Comparison of ENCODE assay signal across 1 cellular context in the genomic region with DNA sequence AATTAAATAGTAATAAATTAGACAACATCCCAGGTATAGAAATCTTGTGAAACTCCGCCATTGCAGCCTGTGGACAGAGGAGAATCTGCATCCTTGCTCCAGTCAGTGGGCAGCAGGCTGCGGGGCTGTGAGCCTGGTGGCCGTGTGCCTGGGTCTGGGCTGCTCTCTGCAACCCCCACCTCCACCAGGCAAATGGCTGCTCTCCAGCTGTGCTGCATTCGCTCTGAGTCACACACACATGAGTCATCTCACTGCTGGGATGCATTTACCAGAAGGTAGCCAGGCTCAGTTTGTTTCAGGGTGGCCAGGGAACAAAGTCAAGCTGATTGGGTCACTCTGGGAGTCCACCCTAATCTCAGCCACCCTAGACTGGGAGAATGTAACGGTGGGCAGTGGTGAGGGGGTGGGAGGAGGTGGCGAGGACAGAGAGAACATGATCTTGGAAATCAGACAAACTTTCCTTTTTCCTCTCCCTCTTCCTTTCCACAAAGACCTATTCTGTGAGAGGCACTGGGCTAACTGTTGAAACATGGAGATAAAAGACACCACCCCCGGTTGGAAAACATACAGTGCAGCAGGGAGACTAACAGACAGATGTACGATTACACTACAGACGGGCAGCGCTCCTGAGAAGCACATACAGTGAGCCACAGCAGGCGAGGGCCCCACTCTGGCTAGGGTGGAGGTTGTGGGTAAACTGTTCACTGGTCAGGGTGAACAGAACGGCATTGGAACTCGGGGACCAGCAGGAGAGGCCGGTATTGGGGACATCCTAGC.
TF ChIP-seq lines count a peak whose summit lies in the region.

No MANE protein-coding gene starts in this region.

TF ChIP-seq in K562, 482 proteins besides CTCF, POLR2A, EP300 and RAD21 (continued from another document and continues in another):
- TF ChIP-seq SMARCE1 (IDR thresholded peaks at IDR 0.05) (peak; percentile 99), BRF1 (IDR thresholded peaks at IDR 0.05; ENCODE audit: borderline replicate concordance, extremely low read depth, insufficient read length) (no peak), HDAC2 (IDR thresholded peaks at IDR 0.05) (peak; percentile 52; the same call in 1 of the 2 replicates), PHB (CRISPR knock-in tag; IDR thresholded peaks at IDR 0.05) (no peak), FUS (optimal IDR thresholded peaks at IDR 0.05; ENCODE audit: low read depth, low read length) (no peak), MAFG (tag; conservative IDR thresholded peaks at IDR 0.05) (peak; percentile 34; the same call in 1 of the 2 replicates), NFIX (CRISPR knock-in tag; IDR thresholded peaks at IDR 0.05; ENCODE audit: low read depth) (no peak), MTF1 (CRISPR knock-in tag; IDR thresholded peaks at IDR 0.05; ENCODE audit: borderline replicate concordance) (no peak), RAD51 (IDR thresholded peaks at IDR 0.05; ENCODE audit: borderline replicate concordance, low read depth) (no peak), MYC (IDR thresholded peaks at IDR 0.05; ENCODE audit: low read depth, low read length) (peak; percentile 40; the same call in 1 of the 2 replicates), MYC (CRISPR knock-in tag; IDR thresholded peaks at IDR 0.05; ENCODE audit: borderline replicate concordance, low read depth) (no peak), TRIM24 (IDR thresholded peaks at IDR 0.05) (peak; percentile 17 to 62; a peak in 3 of 4 replicates), TAF1 (IDR thresholded peaks at IDR 0.05; ENCODE audit: control insufficient read depth, extremely low read depth, insufficient read depth, low read length, severe bottlenecking) (peak; percentile 79), CEBPG (CRISPR knock-in tag; IDR thresholded peaks at IDR 0.05) (no peak), CEBPG (tag; conservative IDR thresholded peaks at IDR 0.05 in 1 of 2, IDR thresholded peaks at IDR 0.05 in 1 of 2) (no peak), PPARD (CRISPR knock-in tag; IDR thresholded peaks at IDR 0.05) (no peak), ATF1 (CRISPR knock-in tag; IDR thresholded peaks at IDR 0.05) (no peak), ATF1 (tag; IDR thresholded peaks at IDR 0.05) (peak; percentile 33; the same call in 1 of the 2 replicates), SETDB1 (IDR thresholded peaks at IDR 0.05; ENCODE audit: low read length) (no peak), ZNF589 (CRISPR knock-in tag; IDR thresholded peaks at IDR 0.05; ENCODE audit: low read depth) (0 out of 2 replicates have a peak, but pooled peaks have one; percentile 52), PHTF2 (CRISPR knock-in tag; IDR thresholded peaks at IDR 0.05) (no peak), BHLHE40 (IDR thresholded peaks at IDR 0.05; ENCODE audit: low read length) (peak; percentile 39; the same call in 1 of the 2 replicates), PHF21A (IDR thresholded peaks at IDR 0.05; ENCODE audit: borderline replicate concordance, low read depth) (peak; percentile 36; the same call in 1 of the 2 replicates), ZNF174 (CRISPR knock-in tag; IDR thresholded peaks at IDR 0.05) (no peak), NCOA6 (IDR thresholded peaks at IDR 0.05) (no peak), TOE1 (IDR thresholded peaks at IDR 0.05; ENCODE audit: borderline replicate concordance) (peak; percentile 29; the same call in 1 of the 2 replicates), TOE1 (CRISPR knock-in tag; IDR thresholded peaks at IDR 0.05; ENCODE audit: borderline replicate concordance, low read depth) (no peak), PHF8 (IDR thresholded peaks at IDR 0.05; ENCODE audit: borderline replicate concordance, low read length) (peak; percentile 53; the same call in 1 of the 2 replicates), TBL1XR1 (IDR thresholded peaks at IDR 0.05; ENCODE audit: low read length in 2 of 2) (peak in 1 of 2 experiments; percentile 31; a peak in 1 of 4 replicates), SMAD4 (CRISPR knock-in tag; conservative IDR thresholded peaks at IDR 0.05) (peak; percentile 59; the same call in 1 of the 2 replicates)
- TF ChIP-seq, protein P1, sequence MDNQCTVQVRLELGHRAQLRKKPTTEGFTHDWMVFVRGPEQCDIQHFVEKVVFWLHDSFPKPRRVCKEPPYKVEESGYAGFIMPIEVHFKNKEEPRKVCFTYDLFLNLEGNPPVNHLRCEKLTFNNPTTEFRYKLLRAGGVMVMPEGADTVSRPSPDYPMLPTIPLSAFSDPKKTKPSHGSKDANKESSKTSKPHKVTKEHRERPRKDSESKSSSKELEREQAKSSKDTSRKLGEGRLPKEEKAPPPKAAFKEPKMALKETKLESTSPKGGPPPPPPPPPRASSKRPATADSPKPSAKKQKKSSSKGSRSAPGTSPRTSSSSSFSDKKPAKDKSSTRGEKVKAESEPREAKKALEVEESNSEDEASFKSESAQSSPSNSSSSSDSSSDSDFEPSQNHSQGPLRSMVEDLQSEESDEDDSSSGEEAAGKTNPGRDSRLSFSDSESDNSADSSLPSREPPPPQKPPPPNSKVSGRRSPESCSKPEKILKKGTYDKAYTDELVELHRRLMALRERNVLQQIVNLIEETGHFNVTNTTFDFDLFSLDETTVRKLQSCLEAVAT (IDR thresholded peaks at IDR 0.05) = peak; percentile 51 to 71; a peak in 3 of 4 replicates
- TF ChIP-seq, protein P2, sequence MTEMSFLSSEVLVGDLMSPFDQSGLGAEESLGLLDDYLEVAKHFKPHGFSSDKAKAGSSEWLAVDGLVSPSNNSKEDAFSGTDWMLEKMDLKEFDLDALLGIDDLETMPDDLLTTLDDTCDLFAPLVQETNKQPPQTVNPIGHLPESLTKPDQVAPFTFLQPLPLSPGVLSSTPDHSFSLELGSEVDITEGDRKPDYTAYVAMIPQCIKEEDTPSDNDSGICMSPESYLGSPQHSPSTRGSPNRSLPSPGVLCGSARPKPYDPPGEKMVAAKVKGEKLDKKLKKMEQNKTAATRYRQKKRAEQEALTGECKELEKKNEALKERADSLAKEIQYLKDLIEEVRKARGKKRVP (CRISPR knock-in tag; IDR thresholded peaks at IDR 0.05) = peak; percentile 35; the same call in 1 of the 2 replicates
- TF ChIP-seq, protein P3, sequence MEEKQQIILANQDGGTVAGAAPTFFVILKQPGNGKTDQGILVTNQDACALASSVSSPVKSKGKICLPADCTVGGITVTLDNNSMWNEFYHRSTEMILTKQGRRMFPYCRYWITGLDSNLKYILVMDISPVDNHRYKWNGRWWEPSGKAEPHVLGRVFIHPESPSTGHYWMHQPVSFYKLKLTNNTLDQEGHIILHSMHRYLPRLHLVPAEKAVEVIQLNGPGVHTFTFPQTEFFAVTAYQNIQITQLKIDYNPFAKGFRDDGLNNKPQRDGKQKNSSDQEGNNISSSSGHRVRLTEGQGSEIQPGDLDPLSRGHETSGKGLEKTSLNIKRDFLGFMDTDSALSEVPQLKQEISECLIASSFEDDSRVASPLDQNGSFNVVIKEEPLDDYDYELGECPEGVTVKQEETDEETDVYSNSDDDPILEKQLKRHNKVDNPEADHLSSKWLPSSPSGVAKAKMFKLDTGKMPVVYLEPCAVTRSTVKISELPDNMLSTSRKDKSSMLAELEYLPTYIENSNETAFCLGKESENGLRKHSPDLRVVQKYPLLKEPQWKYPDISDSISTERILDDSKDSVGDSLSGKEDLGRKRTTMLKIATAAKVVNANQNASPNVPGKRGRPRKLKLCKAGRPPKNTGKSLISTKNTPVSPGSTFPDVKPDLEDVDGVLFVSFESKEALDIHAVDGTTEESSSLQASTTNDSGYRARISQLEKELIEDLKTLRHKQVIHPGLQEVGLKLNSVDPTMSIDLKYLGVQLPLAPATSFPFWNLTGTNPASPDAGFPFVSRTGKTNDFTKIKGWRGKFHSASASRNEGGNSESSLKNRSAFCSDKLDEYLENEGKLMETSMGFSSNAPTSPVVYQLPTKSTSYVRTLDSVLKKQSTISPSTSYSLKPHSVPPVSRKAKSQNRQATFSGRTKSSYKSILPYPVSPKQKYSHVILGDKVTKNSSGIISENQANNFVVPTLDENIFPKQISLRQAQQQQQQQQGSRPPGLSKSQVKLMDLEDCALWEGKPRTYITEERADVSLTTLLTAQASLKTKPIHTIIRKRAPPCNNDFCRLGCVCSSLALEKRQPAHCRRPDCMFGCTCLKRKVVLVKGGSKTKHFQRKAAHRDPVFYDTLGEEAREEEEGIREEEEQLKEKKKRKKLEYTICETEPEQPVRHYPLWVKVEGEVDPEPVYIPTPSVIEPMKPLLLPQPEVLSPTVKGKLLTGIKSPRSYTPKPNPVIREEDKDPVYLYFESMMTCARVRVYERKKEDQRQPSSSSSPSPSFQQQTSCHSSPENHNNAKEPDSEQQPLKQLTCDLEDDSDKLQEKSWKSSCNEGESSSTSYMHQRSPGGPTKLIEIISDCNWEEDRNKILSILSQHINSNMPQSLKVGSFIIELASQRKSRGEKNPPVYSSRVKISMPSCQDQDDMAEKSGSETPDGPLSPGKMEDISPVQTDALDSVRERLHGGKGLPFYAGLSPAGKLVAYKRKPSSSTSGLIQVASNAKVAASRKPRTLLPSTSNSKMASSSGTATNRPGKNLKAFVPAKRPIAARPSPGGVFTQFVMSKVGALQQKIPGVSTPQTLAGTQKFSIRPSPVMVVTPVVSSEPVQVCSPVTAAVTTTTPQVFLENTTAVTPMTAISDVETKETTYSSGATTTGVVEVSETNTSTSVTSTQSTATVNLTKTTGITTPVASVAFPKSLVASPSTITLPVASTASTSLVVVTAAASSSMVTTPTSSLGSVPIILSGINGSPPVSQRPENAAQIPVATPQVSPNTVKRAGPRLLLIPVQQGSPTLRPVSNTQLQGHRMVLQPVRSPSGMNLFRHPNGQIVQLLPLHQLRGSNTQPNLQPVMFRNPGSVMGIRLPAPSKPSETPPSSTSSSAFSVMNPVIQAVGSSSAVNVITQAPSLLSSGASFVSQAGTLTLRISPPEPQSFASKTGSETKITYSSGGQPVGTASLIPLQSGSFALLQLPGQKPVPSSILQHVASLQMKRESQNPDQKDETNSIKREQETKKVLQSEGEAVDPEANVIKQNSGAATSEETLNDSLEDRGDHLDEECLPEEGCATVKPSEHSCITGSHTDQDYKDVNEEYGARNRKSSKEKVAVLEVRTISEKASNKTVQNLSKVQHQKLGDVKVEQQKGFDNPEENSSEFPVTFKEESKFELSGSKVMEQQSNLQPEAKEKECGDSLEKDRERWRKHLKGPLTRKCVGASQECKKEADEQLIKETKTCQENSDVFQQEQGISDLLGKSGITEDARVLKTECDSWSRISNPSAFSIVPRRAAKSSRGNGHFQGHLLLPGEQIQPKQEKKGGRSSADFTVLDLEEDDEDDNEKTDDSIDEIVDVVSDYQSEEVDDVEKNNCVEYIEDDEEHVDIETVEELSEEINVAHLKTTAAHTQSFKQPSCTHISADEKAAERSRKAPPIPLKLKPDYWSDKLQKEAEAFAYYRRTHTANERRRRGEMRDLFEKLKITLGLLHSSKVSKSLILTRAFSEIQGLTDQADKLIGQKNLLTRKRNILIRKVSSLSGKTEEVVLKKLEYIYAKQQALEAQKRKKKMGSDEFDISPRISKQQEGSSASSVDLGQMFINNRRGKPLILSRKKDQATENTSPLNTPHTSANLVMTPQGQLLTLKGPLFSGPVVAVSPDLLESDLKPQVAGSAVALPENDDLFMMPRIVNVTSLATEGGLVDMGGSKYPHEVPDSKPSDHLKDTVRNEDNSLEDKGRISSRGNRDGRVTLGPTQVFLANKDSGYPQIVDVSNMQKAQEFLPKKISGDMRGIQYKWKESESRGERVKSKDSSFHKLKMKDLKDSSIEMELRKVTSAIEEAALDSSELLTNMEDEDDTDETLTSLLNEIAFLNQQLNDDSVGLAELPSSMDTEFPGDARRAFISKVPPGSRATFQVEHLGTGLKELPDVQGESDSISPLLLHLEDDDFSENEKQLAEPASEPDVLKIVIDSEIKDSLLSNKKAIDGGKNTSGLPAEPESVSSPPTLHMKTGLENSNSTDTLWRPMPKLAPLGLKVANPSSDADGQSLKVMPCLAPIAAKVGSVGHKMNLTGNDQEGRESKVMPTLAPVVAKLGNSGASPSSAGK (IDR thresholded peaks at IDR 0.05) = 0 out of 2 replicates have a peak, but pooled peaks have one; percentile 10
- TF ChIP-seq, protein P4, sequence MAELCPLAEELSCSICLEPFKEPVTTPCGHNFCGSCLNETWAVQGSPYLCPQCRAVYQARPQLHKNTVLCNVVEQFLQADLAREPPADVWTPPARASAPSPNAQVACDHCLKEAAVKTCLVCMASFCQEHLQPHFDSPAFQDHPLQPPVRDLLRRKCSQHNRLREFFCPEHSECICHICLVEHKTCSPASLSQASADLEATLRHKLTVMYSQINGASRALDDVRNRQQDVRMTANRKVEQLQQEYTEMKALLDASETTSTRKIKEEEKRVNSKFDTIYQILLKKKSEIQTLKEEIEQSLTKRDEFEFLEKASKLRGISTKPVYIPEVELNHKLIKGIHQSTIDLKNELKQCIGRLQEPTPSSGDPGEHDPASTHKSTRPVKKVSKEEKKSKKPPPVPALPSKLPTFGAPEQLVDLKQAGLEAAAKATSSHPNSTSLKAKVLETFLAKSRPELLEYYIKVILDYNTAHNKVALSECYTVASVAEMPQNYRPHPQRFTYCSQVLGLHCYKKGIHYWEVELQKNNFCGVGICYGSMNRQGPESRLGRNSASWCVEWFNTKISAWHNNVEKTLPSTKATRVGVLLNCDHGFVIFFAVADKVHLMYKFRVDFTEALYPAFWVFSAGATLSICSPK (IDR thresholded peaks at IDR 0.05; ENCODE audit: borderline replicate concordance) = no peak
- TF ChIP-seq, protein P5, sequence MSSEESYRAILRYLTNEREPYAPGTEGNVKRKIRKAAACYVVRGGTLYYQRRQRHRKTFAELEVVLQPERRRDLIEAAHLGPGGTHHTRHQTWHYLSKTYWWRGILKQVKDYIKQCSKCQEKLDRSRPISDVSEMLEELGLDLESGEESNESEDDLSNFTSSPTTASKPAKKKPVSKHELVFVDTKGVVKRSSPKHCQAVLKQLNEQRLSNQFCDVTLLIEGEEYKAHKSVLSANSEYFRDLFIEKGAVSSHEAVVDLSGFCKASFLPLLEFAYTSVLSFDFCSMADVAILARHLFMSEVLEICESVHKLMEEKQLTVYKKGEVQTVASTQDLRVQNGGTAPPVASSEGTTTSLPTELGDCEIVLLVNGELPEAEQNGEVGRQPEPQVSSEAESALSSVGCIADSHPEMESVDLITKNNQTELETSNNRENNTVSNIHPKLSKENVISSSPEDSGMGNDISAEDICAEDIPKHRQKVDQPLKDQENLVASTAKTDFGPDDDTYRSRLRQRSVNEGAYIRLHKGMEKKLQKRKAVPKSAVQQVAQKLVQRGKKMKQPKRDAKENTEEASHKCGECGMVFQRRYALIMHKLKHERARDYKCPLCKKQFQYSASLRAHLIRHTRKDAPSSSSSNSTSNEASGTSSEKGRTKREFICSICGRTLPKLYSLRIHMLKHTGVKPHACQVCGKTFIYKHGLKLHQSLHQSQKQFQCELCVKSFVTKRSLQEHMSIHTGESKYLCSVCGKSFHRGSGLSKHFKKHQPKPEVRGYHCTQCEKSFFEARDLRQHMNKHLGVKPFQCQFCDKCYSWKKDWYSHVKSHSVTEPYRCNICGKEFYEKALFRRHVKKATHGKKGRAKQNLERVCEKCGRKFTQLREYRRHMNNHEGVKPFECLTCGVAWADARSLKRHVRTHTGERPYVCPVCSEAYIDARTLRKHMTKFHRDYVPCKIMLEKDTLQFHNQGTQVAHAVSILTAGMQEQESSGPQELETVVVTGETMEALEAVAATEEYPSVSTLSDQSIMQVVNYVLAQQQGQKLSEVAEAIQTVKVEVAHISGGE (CRISPR knock-in tag; IDR thresholded peaks at IDR 0.05) = no peak
- TF ChIP-seq, protein P6, sequence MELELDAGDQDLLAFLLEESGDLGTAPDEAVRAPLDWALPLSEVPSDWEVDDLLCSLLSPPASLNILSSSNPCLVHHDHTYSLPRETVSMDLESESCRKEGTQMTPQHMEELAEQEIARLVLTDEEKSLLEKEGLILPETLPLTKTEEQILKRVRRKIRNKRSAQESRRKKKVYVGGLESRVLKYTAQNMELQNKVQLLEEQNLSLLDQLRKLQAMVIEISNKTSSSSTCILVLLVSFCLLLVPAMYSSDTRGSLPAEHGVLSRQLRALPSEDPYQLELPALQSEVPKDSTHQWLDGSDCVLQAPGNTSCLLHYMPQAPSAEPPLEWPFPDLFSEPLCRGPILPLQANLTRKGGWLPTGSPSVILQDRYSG (tag; conservative IDR thresholded peaks at IDR 0.05; ENCODE audit: low read depth) = peak; percentile 20; the same call in 1 of the 2 replicates
